ENCODE assay signal across 22 cellular contexts in genomic region chr12:108231109-108231905, GRCh38.
"Had no signal": no experiment of that assay in that cellular context is flagged by ENCODE, and none has a peak within 500 bp of the region (broad histone marks: within the 10 kb centered on the region; RNA-seq: fewer than 3 reads in every experiment).

No MANE protein-coding gene starts in this region.

- H3K27me3 ChIP-seq: esophagus squamous epithelium, sigmoid colon, thyroid gland had no signal

- H3K4me1 Mint-ChIP-seq: naive thymus-derived CD4-positive, alpha-beta T cell; nephron; stimulated activated effector memory CD8-positive, alpha-beta T cell treated with anti-CD3 and anti-CD28 coated beads, Interleukin-12 subunit alpha, Interleukin-12 subunit beta, amount 100 ng/mL, for 72 hours had no signal

- H3K9me3 Mint-ChIP-seq: nephron; neural progenitor cell; stimulated activated effector memory CD8-positive, alpha-beta T cell treated with anti-CD3 and anti-CD28 coated beads, Interleukin-12 subunit alpha, Interleukin-12 subunit beta, amount 100 ng/mL, for 72 hours had no signal

- H3K4me3 Mint-ChIP-seq: naive thymus-derived CD4-positive, alpha-beta T cell; nephron; neural progenitor cell; stimulated activated effector memory CD8-positive, alpha-beta T cell treated with anti-CD3 and anti-CD28 coated beads, Interleukin-12 subunit alpha, Interleukin-12 subunit beta, amount 100 ng/mL, for 72 hours had no signal

- DNase-seq: dermis blood vessel endothelial cell; effector memory CD4-positive, alpha-beta T cell; esophagus squamous epithelium; foreskin melanocyte; left cardiac atrium; left lung; mesenchymal stem cell; midbrain; naive thymus-derived CD4-positive, alpha-beta T cell; sigmoid colon; stimulated activated CD4-positive, alpha-beta T cell treated with anti-CD3 and anti-CD28 coated beads, Interleukin-2, amount 100 ng/mL, for 24 hours; stimulated activated CD4-positive, alpha-beta T cell treated with anti-CD3 and anti-CD28 coated beads, Interleukin-4, amount 100 ng/mL, for 24 hours; stimulated activated naive CD4-positive, alpha-beta T cell treated with Interleukin-2 at 50 U/mL for 16 hours; stomach; thyroid gland; trophoblast cell had no signal

- H3K9me3 ChIP-seq: esophagus squamous epithelium, left lung, sigmoid colon, stomach, thyroid gland had no signal

- H3K4me1 ChIP-seq: left lung, parathyroid adenoma, sigmoid colon, stomach, thyroid gland had no signal

- H3K27ac ChIP-seq: coronary artery, esophagus squamous epithelium, left lung, neural progenitor cell, parathyroid adenoma, sigmoid colon, stomach, thyroid gland had no signal

- H3K36me3 Mint-ChIP-seq: naive thymus-derived CD4-positive, alpha-beta T cell; stimulated activated effector memory CD8-positive, alpha-beta T cell treated with anti-CD3 and anti-CD28 coated beads, Interleukin-12 subunit alpha, Interleukin-12 subunit beta, amount 100 ng/mL, for 72 hours had no signal

- H3K4me3 ChIP-seq: coronary artery, esophagus squamous epithelium, left lung, neural progenitor cell, sigmoid colon, stomach, thyroid gland had no signal

- ATAC-seq: left cardiac atrium; left lung; naive thymus-derived CD4-positive, alpha-beta T cell; stimulated activated effector memory CD8-positive, alpha-beta T cell treated with anti-CD3 and anti-CD28 coated beads, Interleukin-12 subunit alpha, Interleukin-12 subunit beta, amount 100 ng/mL, for 72 hours had no signal

- H3K27ac Mint-ChIP-seq: nephron; neural progenitor cell; progenitor cell of endocrine pancreas; stimulated activated effector memory CD8-positive, alpha-beta T cell treated with anti-CD3 and anti-CD28 coated beads, Interleukin-12 subunit alpha, Interleukin-12 subunit beta, amount 100 ng/mL, for 72 hours had no signal

- H3K36me3 ChIP-seq: esophagus squamous epithelium, left lung, neural progenitor cell, sigmoid colon had no signal
